9 cellular contexts compared by ENCODE assay signal in the genomic region with DNA sequence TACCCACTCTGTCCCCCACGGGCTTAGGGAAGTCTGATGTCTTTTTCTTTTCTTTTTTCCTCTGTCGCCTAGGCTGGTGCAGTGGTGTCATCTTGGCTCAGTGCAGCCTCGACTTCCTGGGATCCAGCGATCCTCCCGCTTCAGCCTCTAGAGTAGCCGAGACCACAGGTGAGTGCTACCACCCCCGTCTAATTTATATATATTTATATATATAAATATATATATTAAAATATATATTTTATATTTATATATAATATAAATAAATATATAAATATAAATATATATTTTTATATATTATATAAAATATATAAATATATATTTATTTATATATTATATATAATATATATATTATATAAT. TPM values are rescaled to one million over a fixed set of nuclear protein-coding genes. Genes with fewer than 3 reads are reported as not detected.
DNase-seq lines count a peak whose midpoint lies in the region; ATAC-seq, FAIRE-seq and TF ChIP-seq lines count a peak whose summit lies in the region.
"Had no signal": no experiment of that assay in that cellular context is flagged by ENCODE, and none has a peak within 500 bp of the region (broad histone marks: within the 10 kb centered on the region; RNA-seq: fewer than 3 reads in every experiment).

No MANE protein-coding gene starts in this region.

- H3K9me3 Mint-ChIP-seq in activated CD4-positive, alpha-beta T cell treated with anti-CD3 and anti-CD28 coated beads for 36 hours (ENCODE audit: low read depth): no peaks in the 10 kb centered on the region
- H3K9me3 Mint-ChIP-seq in activated naive CD8-positive, alpha-beta T cell treated with anti-CD3 and anti-CD28 coated beads, Interleukin-2, amount 10 ng/mL, durations not matched to agents 7 days and 5 days: no peaks in the 10 kb centered on the region

- H3K36me3 Mint-ChIP-seq in activated CD4-positive, alpha-beta T cell treated with anti-CD3 and anti-CD28 coated beads for 36 hours (ENCODE audit: low read depth): peaks cover 9% of the 10 kb centered on the region
- peaks cover 19% of the 10 kb centered on the region for H3K36me3 Mint-ChIP-seq in activated naive CD8-positive, alpha-beta T cell treated with anti-CD3 and anti-CD28 coated beads, Interleukin-2, amount 10 ng/mL, durations not matched to agents 7 days and 5 days

- no peaks in the 10 kb centered on the region for H3K36me3 ChIP-seq in kidney (ENCODE audit: control insufficient read depth in 1 of 2, insufficient read depth in 2 of 2, low read length in 2 of 2)
- H3K36me3 ChIP-seq in suprapubic skin: no peaks in the 10 kb centered on the region

- no peak for TF ChIP-seq POLR2A in suprapubic skin (IDR thresholded peaks at IDR 0.05)

- H3K27me3 ChIP-seq in suprapubic skin: peaks cover 50% of the 10 kb centered on the region

- no peak for FAIRE-seq in kidney (lab: Jason Lieb, UNC)
- FAIRE-seq: D721Med had no signal

- TF ChIP-seq EP300 in suprapubic skin (IDR thresholded peaks at IDR 0.05): no peak

- no peak for ATAC-seq in activated CD4-positive, alpha-beta T cell treated with anti-CD3 and anti-CD28 coated beads for 36 hours
- no peak for ATAC-seq in activated naive CD8-positive, alpha-beta T cell treated with anti-CD3 and anti-CD28 coated beads, Interleukin-2, amount 10 ng/mL, durations not matched to agents 7 days and 5 days (ENCODE audit: low read depth)
- ATAC-seq in HG03039 (IDR thresholded peaks at IDR 0.05; ENCODE audit: unreplicated experiment): no peak

- H3K4me1 Mint-ChIP-seq in activated CD4-positive, alpha-beta T cell treated with anti-CD3 and anti-CD28 coated beads for 36 hours: peaks cover 27% of the 10 kb centered on the region
- H3K4me1 Mint-ChIP-seq in activated naive CD8-positive, alpha-beta T cell treated with anti-CD3 and anti-CD28 coated beads, Interleukin-2, amount 10 ng/mL, durations not matched to agents 7 days and 5 days: peaks cover 24% of the 10 kb centered on the region

- CTCF ChIA-PET in activated CD4-positive, alpha-beta T cell treated with anti-CD3 and anti-CD28 coated beads for 36 hours (lab: Charles Lee): interaction anchor here (0.7 to 8.1 kb wide), 6 partner anchors 22 to 134 kb away, joined by 3 to 158 read pairs (median 33); no protein-coding TSS in a partner anchor

- WGBS in suprapubic skin: 17% methylated on average over 7 of the region's 7 CpGs

- no peak for TF ChIP-seq CTCF in kidney (IDR thresholded peaks at IDR 0.05; ENCODE audit: borderline replicate concordance, extremely low read depth, insufficient read depth)
- TF ChIP-seq CTCF in suprapubic skin (IDR thresholded peaks at IDR 0.05): no peak

- no peak overlapping the region for H3K9ac ChIP-seq in kidney (ENCODE audit: low read length in 2 of 2)

- H3K9me3 ChIP-seq in kidney (ENCODE audit: control insufficient read depth in 1 of 2, low read length in 2 of 2): no peaks in the 10 kb centered on the region
- no peaks in the 10 kb centered on the region for H3K9me3 ChIP-seq in suprapubic skin

- POLR2A ChIA-PET in activated CD4-positive, alpha-beta T cell treated with anti-CD3 and anti-CD28 coated beads for 36 hours (lab: Charles Lee): interaction anchor here (0.6 kb wide), 1 partner anchor 22 kb away, joined by 5 read pairs; no protein-coding TSS in a partner anchor
- POLR2A ChIA-PET in activated naive CD8-positive, alpha-beta T cell treated with anti-CD3 and anti-CD28 coated beads, Interleukin-2, amount 10 ng/mL, durations not matched to agents 7 days and 5 days (lab: Charles Lee): interaction anchor here (1.3 to 8.9 kb wide), 10 partner anchors 18 to 441 kb away, joined by 3 to 594 read pairs (median 104); a partner anchor contains a TSS

- peak overlapping the region; percentile 81 for H3K4me3 Mint-ChIP-seq in activated CD4-positive, alpha-beta T cell treated with anti-CD3 and anti-CD28 coated beads for 36 hours
- H3K4me3 Mint-ChIP-seq in activated naive CD8-positive, alpha-beta T cell treated with anti-CD3 and anti-CD28 coated beads, Interleukin-2, amount 10 ng/mL, durations not matched to agents 7 days and 5 days: peak overlapping the region; percentile 93

- no peak for DNase-seq in activated CD4-positive, alpha-beta T cell treated with anti-CD3 and anti-CD28 coated beads for 36 hours
- DNase-seq in activated CD4-positive, alpha-beta T cell treated with anti-CD3 and anti-CD28 coated beads, Interleukin-2, amount 50 U/mL, for 48 hours: no peak
- DNase-seq in activated naive CD8-positive, alpha-beta T cell treated with anti-CD3 and anti-CD28 coated beads, Interleukin-2, amount 10 ng/mL, durations not matched to agents 7 days and 5 days: no peak
- no peak for DNase-seq in kidney
- DNase-seq in suprapubic skin (ENCODE audit: low spot score in 2 of 2): no peak
- no peak for DNase-seq in posterior vena cava (ENCODE audit: low spot score)
- no peak for DNase-seq in inferior parietal cortex (ENCODE audit: extremely low spot score)

- H3K4me1 ChIP-seq in kidney (ENCODE audit: control insufficient read depth in 1 of 2, insufficient read depth in 1 of 2, low read depth in 1 of 2, low read length in 2 of 2): peaks cover 0 to 4% of the 10 kb centered on the region in 2 donors
- peaks cover 37% of the 10 kb centered on the region for H3K4me1 ChIP-seq in suprapubic skin

- no peaks in the 10 kb centered on the region for H3K27me3 Mint-ChIP-seq in activated CD4-positive, alpha-beta T cell treated with anti-CD3 and anti-CD28 coated beads for 36 hours
- no peaks in the 10 kb centered on the region for H3K27me3 Mint-ChIP-seq in activated naive CD8-positive, alpha-beta T cell treated with anti-CD3 and anti-CD28 coated beads, Interleukin-2, amount 10 ng/mL, durations not matched to agents 7 days and 5 days

- peak overlapping the region; percentile 76 to 87 for H3K27ac ChIP-seq in kidney (ENCODE audit: low read depth in 2 of 2, low read length in 2 of 2)
- H3K27ac ChIP-seq in suprapubic skin: peak overlapping the region; percentile 96

- peak overlapping the region; percentile 73 to 85 for H3K4me3 ChIP-seq in kidney (ENCODE audit: low read length in 2 of 2)
- peak overlapping the region; percentile 70 for H3K4me3 ChIP-seq in suprapubic skin

- H3K27ac Mint-ChIP-seq in activated CD4-positive, alpha-beta T cell treated with anti-CD3 and anti-CD28 coated beads for 36 hours: peak overlapping the region; percentile 94
- peak overlapping the region; percentile 99 for H3K27ac Mint-ChIP-seq in activated naive CD8-positive, alpha-beta T cell treated with anti-CD3 and anti-CD28 coated beads, Interleukin-2, amount 10 ng/mL, durations not matched to agents 7 days and 5 days

- intact Hi-C loops in activated CD4-positive, alpha-beta T cell treated with anti-CD3 and anti-CD28 coated beads for 36 hours (cut with DNase I, micrococcal nuclease): loop anchor here in 1 of 2 experiments (10.0 kb wide), 3 partner anchors 289 to 1299 kb away; a partner anchor contains a TSS
- intact Hi-C loops in kidney (cut with DNase I): no loop called here
- intact Hi-C loops in posterior vena cava (cut with DNase I): loop anchor here (2.0 to 5.0 kb wide), 2 partner anchors 21 to 36 kb away; no protein-coding TSS in a partner anchor

RNA-seq across cellular contexts. Expression of a gene that starts 3.3 kb away (rescaled TPM):
- 1 to 10 TPM; 3.2 to 4.6 TPM for total RNA-seq in activated CD4-positive, alpha-beta T cell treated with anti-CD3 and anti-CD28 coated beads for 36 hours
- total RNA-seq in activated naive CD8-positive, alpha-beta T cell treated with anti-CD3 and anti-CD28 coated beads, Interleukin-2, amount 10 ng/mL, durations not matched to agents 7 days and 5 days: 10 to 100 TPM; 39.2 to 41.1 TPM
- 4.6 TPM for total RNA-seq in kidney
- polyA plus RNA-seq in kidney (ENCODE audit: insufficient read depth, low read depth, low replicate concordance): 2.0 TPM
- total RNA-seq in suprapubic skin: 1 to 10 TPM in 1 of 4 donors, under 1 TPM in 2, not detected in 1; 0.39 to 3.1 (median 0.89) TPM
- total RNA-seq in posterior vena cava: 1 to 10 TPM; 2.3 to 4.7 TPM
